20 cellular contexts compared by ENCODE assay signal in the genomic region with DNA sequence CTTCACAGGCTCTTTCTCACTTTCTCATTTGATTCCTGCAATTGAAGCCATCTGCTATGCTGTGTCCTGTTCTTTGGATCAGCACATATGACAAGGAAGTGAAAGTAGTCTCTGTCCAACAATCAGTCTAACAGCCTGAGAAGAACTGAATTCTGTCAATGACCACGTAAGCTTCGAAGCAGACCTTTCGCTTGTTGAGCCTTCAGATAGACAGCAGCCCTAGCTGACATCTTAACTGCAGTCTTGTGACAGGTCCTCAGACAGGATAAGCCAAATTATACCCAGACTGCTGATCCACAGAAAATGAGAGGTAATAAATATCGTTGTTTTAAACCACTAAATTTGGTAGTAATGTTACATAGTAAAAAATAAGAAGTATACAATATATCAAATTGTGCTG.
DNase-seq lines count a peak whose midpoint lies in the region; FAIRE-seq and TF ChIP-seq lines count a peak whose summit lies in the region.
"Had no signal": no experiment of that assay in that cellular context is flagged by ENCODE, and none has a peak within 500 bp of the region (broad histone marks: within the 10 kb centered on the region; RNA-seq: fewer than 3 reads in every experiment).

No MANE protein-coding gene starts in this region.

- H3K18ac ChIP-seq in mesendoderm (ENCODE audit: low read length): no peak overlapping the region

- no peak overlapping the region for H4K5ac ChIP-seq in mesendoderm (ENCODE audit: low read length)

- TF ChIP-seq POLR2A in GM12891 (IDR thresholded peaks at IDR 0.05; ENCODE audit: low read depth, low read length): no peak

- H4K8ac ChIP-seq in mesendoderm (ENCODE audit: low read depth, low read length): no peak overlapping the region

- no peak overlapping the region for H2BK15ac ChIP-seq in mesendoderm (replicated peaks; ENCODE audit: low read depth)

- no peak overlapping the region for H2BK120ac ChIP-seq in mesendoderm (ENCODE audit: low read depth, low read length)

- no peak overlapping the region for H3K23ac ChIP-seq in mesendoderm (ENCODE audit: low read length)

- H3K4me1 ChIP-seq in mesendoderm (ENCODE audit: control insufficient read depth, low read depth, low read length) (no peaks in the 10 kb centered on the region), tibial artery (no peaks in the 10 kb centered on the region)
- H3K4me1 ChIP-seq: SJSA1 had no signal

- TF ChIP-seq CTCF in D721Med (IDR thresholded peaks at IDR 0.05; ENCODE audit: insufficient read depth, missing control alignments): no peak
- TF ChIP-seq CTCF in tibial artery (IDR thresholded peaks at IDR 0.05): no peak

- no peak overlapping the region for H2AK5ac ChIP-seq in mesendoderm (ENCODE audit: low read length)

- DNase-seq in D721Med (ENCODE audit: insufficient read length, low spot score) (peak; percentile 12), GM12891 (ENCODE audit: insufficient read length, low spot score) (no peak), OCI-M1 (lab: John Stamatoyannopoulos, UW) (peak; percentile 57), mesendoderm (peak; percentile 18), tibial artery (no peak), DMS 273 (lab: John Stamatoyannopoulos, UW; ENCODE audit: unreplicated experiment) (no peak), NCI-H2081 treated with DMSO at 0.1 percent for 48 hours (lab: John Stamatoyannopoulos, UW) (no peak)
- DNase-seq: ACHN, AML-193, COR-L47, EL, NCI-H1048, NCI-H146, NCI-H2107, NCI-H2227 treated with DMSO at 0.1 percent for 48 hours, PC-3, T-cell had no signal

- H3K79me1 ChIP-seq in mesendoderm (ENCODE audit: low read length): no peaks in the 10 kb centered on the region

- H3K4ac ChIP-seq in mesendoderm (ENCODE audit: low read depth, low read length): no peak overlapping the region

- no peak overlapping the region for H3K9ac ChIP-seq in mesendoderm (ENCODE audit: low read length)

- no CpG with 5 or more reads among the region's 4 CpGs for WGBS in mesendoderm (ENCODE audit: extremely low coverage, insufficient coverage, low lambda C conversion rate)

- no peak overlapping the region for H3K4me2 ChIP-seq in mesendoderm (ENCODE audit: low read length)

- no peak overlapping the region for H3K56ac ChIP-seq in mesendoderm (ENCODE audit: low read length)

- H3K27ac ChIP-seq in mesendoderm (ENCODE audit: low read depth, low read length) (no peak overlapping the region), tibial artery (no peak overlapping the region)
- H3K27ac ChIP-seq: HL-60, SJSA1 had no signal

- H3K36me3 ChIP-seq in mesendoderm (ENCODE audit: control insufficient read depth, insufficient read depth, low read length) (no peaks in the 10 kb centered on the region), tibial artery (no peaks in the 10 kb centered on the region)
- H3K36me3 ChIP-seq: SJSA1 had no signal

- no peaks in the 10 kb centered on the region for H3K79me2 ChIP-seq in mesendoderm (ENCODE audit: control insufficient read depth, insufficient read depth, low read length)

- no peak overlapping the region for H2BK5ac ChIP-seq in mesendoderm (ENCODE audit: low read length)

- H3K9me3 ChIP-seq in tibial artery: peaks cover 0 to 9% (median 0%) of the 10 kb centered on the region in 3 donors
- H3K9me3 ChIP-seq: SJSA1 had no signal

- H3K27me3 ChIP-seq in mesendoderm (ENCODE audit: insufficient read depth, low read length, poor library complexity) (no peaks in the 10 kb centered on the region), tibial artery (no peaks in the 10 kb centered on the region)
- H3K27me3 ChIP-seq: SJSA1 had no signal

- H3K4me3 ChIP-seq in mesendoderm (ENCODE audit: low read length) (no peak overlapping the region), tibial artery (no peak overlapping the region)
- H3K4me3 ChIP-seq: SJSA1 had no signal

- intact Hi-C loops in tibial artery (cut with DNase I; ENCODE audit: low total_unique reads): no loop called here

- FAIRE-seq in D721Med (lab: Jason Lieb, UNC) (peak; percentile 95), GM12891 (lab: Jason Lieb, UNC) (no peak)
- FAIRE-seq: HTR-8/SVneo had no signal

TF ChIP-seq in GM12891, 5 proteins besides CTCF, POLR2A, EP300 and RAD21:
- TF ChIP-seq SPI1 (IDR thresholded peaks at IDR 0.05; ENCODE audit: low read depth, low read length) (peak; percentile 47; the same call in 1 of the 2 replicates), TAF1 (IDR thresholded peaks at IDR 0.05; ENCODE audit: low read depth, low read length) (no peak), POU2F2 (IDR thresholded peaks at IDR 0.05; ENCODE audit: low read depth, low read length) (no peak)

Comparison
In these comparisons a context has a peak if more than half of its experiments do, and no peak if none do; other contexts are left out.
1. DNase-seq: peak in D721Med (single experiment), OCI-M1 (single experiment) and mesendoderm (single experiment); none in GM12891 (single experiment), tibial artery (0 of 2), DMS 273 (single experiment) and NCI-H2081 treated with DMSO at 0.1 percent for 48 hours (single experiment).